Comparison of ENCODE assay signal across 21 cellular contexts in the genomic region with DNA sequence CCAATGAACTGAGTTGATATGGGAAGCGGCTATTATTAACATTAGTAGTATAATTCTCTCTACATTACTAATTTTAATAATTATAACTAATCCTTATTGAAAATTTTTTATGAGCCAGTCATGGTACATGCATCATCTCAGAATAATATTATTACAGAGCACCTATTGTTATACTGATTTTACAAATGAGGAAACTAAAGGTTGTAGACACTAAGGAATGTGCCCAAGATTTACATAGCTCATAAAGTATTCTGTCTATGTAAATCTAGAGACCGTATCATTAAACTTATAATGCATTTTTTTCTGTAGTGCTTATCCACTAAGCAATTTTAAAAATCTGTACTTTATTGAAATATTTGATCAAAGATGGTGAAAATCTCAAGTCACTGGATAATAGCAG.
"Had no signal": no experiment of that assay in that cellular context is flagged by ENCODE, and none has a peak within 500 bp of the region (broad histone marks: within the 10 kb centered on the region; RNA-seq: fewer than 3 reads in every experiment).

No MANE protein-coding gene starts in this region.

- H3K9me3 Mint-ChIP-seq: activated CD8-positive, alpha-beta T cell treated with anti-CD3 and anti-CD28 coated beads for 36 hours; activated naive CD4-positive, alpha-beta T cell treated with anti-CD3 and anti-CD28 coated beads, Interleukin-2, amount 10 ng/mL, durations not matched to agents 7 days and 5 days; neural crest cell; T-helper 2 cell treated with Interferon-gamma antibody and Interleukin-4, amounts not matched to agents 5 μg/mL and 100 μg/mL, for 36 hours had no signal

- H3K4me1 ChIP-seq: body of pancreas, lower lobe of right lung, upper lobe of left lung had no signal

- H3K9me3 ChIP-seq: body of pancreas, lower lobe of right lung had no signal

- H3K36me3 Mint-ChIP-seq: activated CD8-positive, alpha-beta memory T cell treated with anti-CD3 and anti-CD28 coated beads, Interleukin-2, amount 10 ng/mL, durations not matched to agents 7 days and 5 days; activated naive CD4-positive, alpha-beta T cell treated with anti-CD3 and anti-CD28 coated beads, Interleukin-2, amount 10 ng/mL, durations not matched to agents 7 days and 5 days; naive thymus-derived CD4-positive, alpha-beta T cell had no signal

- ATAC-seq: activated CD8-positive, alpha-beta memory T cell treated with anti-CD3 and anti-CD28 coated beads, Interleukin-2, amount 10 ng/mL, durations not matched to agents 7 days and 5 days; activated CD8-positive, alpha-beta T cell treated with anti-CD3 and anti-CD28 coated beads for 36 hours; body of pancreas; effector memory CD8-positive, alpha-beta T cell; left lobe of liver; lower lobe of right lung; naive thymus-derived CD4-positive, alpha-beta T cell; sciatic nerve had no signal

- H3K4me3 ChIP-seq: body of pancreas, lower lobe of right lung, upper lobe of left lung had no signal

- H3K27me3 ChIP-seq: body of pancreas, upper lobe of left lung had no signal

- H3K27me3 Mint-ChIP-seq: activated CD4-positive, alpha-beta T cell treated with anti-CD3 and anti-CD28 coated beads, Interleukin-2, amount 10 ng/mL, durations not matched to agents 7 days and 5 days; activated CD8-positive, alpha-beta memory T cell treated with anti-CD3 and anti-CD28 coated beads, Interleukin-2, amount 10 ng/mL, durations not matched to agents 7 days and 5 days; activated CD8-positive, alpha-beta T cell treated with anti-CD3 and anti-CD28 coated beads for 36 hours; activated naive CD4-positive, alpha-beta T cell treated with anti-CD3 and anti-CD28 coated beads, Interleukin-2, amount 10 ng/mL, durations not matched to agents 7 days and 5 days; effector memory CD8-positive, alpha-beta T cell; naive thymus-derived CD4-positive, alpha-beta T cell had no signal

- DNase-seq: activated CD4-positive, alpha-beta T cell treated with anti-CD3 and anti-CD28 coated beads, Interleukin-2, amount 10 ng/mL, durations not matched to agents 7 days and 5 days; activated CD4-positive, CD25-positive, alpha-beta regulatory T cell treated with anti-CD3 and anti-CD28 coated beads, Interleukin-2, amount 50 U/mL, for 72 hours; activated CD8-positive, alpha-beta memory T cell treated with anti-CD3 and anti-CD28 coated beads, Interleukin-2, amount 10 ng/mL, durations not matched to agents 7 days and 5 days; activated CD8-positive, alpha-beta T cell treated with anti-CD3 and anti-CD28 coated beads for 36 hours; activated effector memory CD4-positive, alpha-beta T cell treated with anti-CD3 and anti-CD28 coated beads, Interleukin-2, amount 50 U/mL, for 16 hours; activated naive CD4-positive, alpha-beta T cell treated with anti-CD3 and anti-CD28 coated beads, Interleukin-2, amount 10 ng/mL, durations not matched to agents 7 days and 5 days; activated T-cell treated with anti-CD3 and anti-CD28 coated beads for 4 hours; body of pancreas; central memory CD4-positive, alpha-beta T cell; effector memory CD8-positive, alpha-beta T cell; lower lobe of right lung; naive thymus-derived CD4-positive, alpha-beta T cell; occipital lobe; stimulated activated CD4-positive, alpha-beta T cell treated with anti-CD3 and anti-CD28 coated beads, Interleukin-4, amount 100 ng/mL, for 1 hour; stimulated activated naive CD4-positive, alpha-beta T cell treated with Interleukin-2 at 50 U/mL for 16 hours; upper lobe of left lung; WERI-Rb-1 had no signal

- H3K4me1 Mint-ChIP-seq: activated CD4-positive, alpha-beta T cell treated with anti-CD3 and anti-CD28 coated beads, Interleukin-2, amount 10 ng/mL, durations not matched to agents 7 days and 5 days; activated CD8-positive, alpha-beta memory T cell treated with anti-CD3 and anti-CD28 coated beads, Interleukin-2, amount 10 ng/mL, durations not matched to agents 7 days and 5 days; activated naive CD4-positive, alpha-beta T cell treated with anti-CD3 and anti-CD28 coated beads, Interleukin-2, amount 10 ng/mL, durations not matched to agents 7 days and 5 days; naive thymus-derived CD4-positive, alpha-beta T cell; neural crest cell had no signal

- H3K36me3 ChIP-seq: lower lobe of right lung, upper lobe of left lung, WERI-Rb-1 had no signal

- H3K4me3 Mint-ChIP-seq: activated CD4-positive, alpha-beta T cell treated with anti-CD3 and anti-CD28 coated beads, Interleukin-2, amount 10 ng/mL, durations not matched to agents 7 days and 5 days; activated CD8-positive, alpha-beta memory T cell treated with anti-CD3 and anti-CD28 coated beads, Interleukin-2, amount 10 ng/mL, durations not matched to agents 7 days and 5 days; activated CD8-positive, alpha-beta T cell treated with anti-CD3 and anti-CD28 coated beads for 36 hours; activated naive CD4-positive, alpha-beta T cell treated with anti-CD3 and anti-CD28 coated beads, Interleukin-2, amount 10 ng/mL, durations not matched to agents 7 days and 5 days; effector memory CD8-positive, alpha-beta T cell; naive thymus-derived CD4-positive, alpha-beta T cell; neural crest cell; T-helper 2 cell treated with Interferon-gamma antibody and Interleukin-4, amounts not matched to agents 5 μg/mL and 100 μg/mL, for 36 hours had no signal

- H3K27ac Mint-ChIP-seq: activated CD4-positive, alpha-beta T cell treated with anti-CD3 and anti-CD28 coated beads, Interleukin-2, amount 10 ng/mL, durations not matched to agents 7 days and 5 days; activated CD8-positive, alpha-beta memory T cell treated with anti-CD3 and anti-CD28 coated beads, Interleukin-2, amount 10 ng/mL, durations not matched to agents 7 days and 5 days; activated CD8-positive, alpha-beta T cell treated with anti-CD3 and anti-CD28 coated beads for 36 hours; activated naive CD4-positive, alpha-beta T cell treated with anti-CD3 and anti-CD28 coated beads, Interleukin-2, amount 10 ng/mL, durations not matched to agents 7 days and 5 days; effector memory CD8-positive, alpha-beta T cell; naive thymus-derived CD4-positive, alpha-beta T cell; T-helper 2 cell treated with Interferon-gamma antibody and Interleukin-4, amounts not matched to agents 5 μg/mL and 100 μg/mL, for 36 hours had no signal

- H3K27ac ChIP-seq: body of pancreas, lower lobe of right lung, upper lobe of left lung, WERI-Rb-1 had no signal
